In genomic region chr12:7677432-7677888, GRCh38 we compare ENCODE assay signal across 10 cellular contexts. TPM values are rescaled to one million over a fixed set of nuclear protein-coding genes. Genes with fewer than 3 reads are reported as not detected.
A peak's percentile ranks its signal among the peaks of the same experiment; 100 is the strongest.
DNase-seq lines count a peak whose midpoint lies in the region; ATAC-seq, FAIRE-seq and TF ChIP-seq lines count a peak whose summit lies in the region.
"Not testable (repeated sequence)": the region's sequence is repeated elsewhere in the genome, so short reads cannot be mapped to it uniquely, and the experiment has no call there.
"Had no signal": no experiment of that assay in that cellular context is flagged by ENCODE, and none has a peak within 500 bp of the region (broad histone marks: within the 10 kb centered on the region; RNA-seq: fewer than 3 reads in every experiment).

No MANE protein-coding gene starts in this region.

- dilution Hi-C loops in keratinocyte (cut with MboI; ENCODE audit: extremely low pct_ligation_motif_present, low sequenced_read_pairs): not testable (repeated sequence)

- H3K27ac ChIP-seq in OCI-LY1 (ENCODE audit: low read depth, low read length, poor library complexity, severe bottlenecking); keratinocyte (ENCODE audit: control insufficient read depth, insufficient read depth, low read length): not testable (repeated sequence)

- not testable (repeated sequence) for H3K36me3 ChIP-seq in OCI-LY1 (ENCODE audit: insufficient read depth, low read length); keratinocyte (ENCODE audit: control insufficient read depth in 2 of 2, extremely low read depth in 1 of 2, insufficient read depth in 2 of 2, low read length in 2 of 2)

- not testable (repeated sequence) for H3K27me3 Mint-ChIP-seq in activated CD8-positive, alpha-beta T cell treated with anti-CD3 and anti-CD28 coated beads for 36 hours

- POLR2A ChIA-PET in GM10248 (lab: Yijun Ruan, JAX): not testable (repeated sequence)
- POLR2A ChIA-PET in activated CD8-positive, alpha-beta T cell treated with anti-CD3 and anti-CD28 coated beads for 36 hours (lab: Charles Lee): interaction anchor here (0.6 kb wide), 1 partner anchor 270 kb away, joined by 3 read pairs; no protein-coding TSS in a partner anchor

- not testable (repeated sequence) for H3K27ac Mint-ChIP-seq in activated CD8-positive, alpha-beta T cell treated with anti-CD3 and anti-CD28 coated beads for 36 hours

- H3K4me1 ChIP-seq in OCI-LY1 (ENCODE audit: insufficient read depth, low read length, severe bottlenecking); keratinocyte (ENCODE audit: control insufficient read depth, extremely low read depth, insufficient read depth, low read length): not testable (repeated sequence)

- peak overlapping the region; percentile 56 for H3K4me3 Mint-ChIP-seq in activated CD8-positive, alpha-beta T cell treated with anti-CD3 and anti-CD28 coated beads for 36 hours

- not testable (repeated sequence) for H2AFZ ChIP-seq in OCI-LY1 (ENCODE audit: low read length); keratinocyte (ENCODE audit: control insufficient read depth, low read length)

- not testable (repeated sequence) for H4K20me1 ChIP-seq in OCI-LY1 (ENCODE audit: insufficient read depth, low read length); keratinocyte (ENCODE audit: control insufficient read depth, extremely low read depth, insufficient read depth, low read length)

- H3K79me2 ChIP-seq in OCI-LY1 (ENCODE audit: insufficient read depth, low read length); keratinocyte (ENCODE audit: control insufficient read depth, insufficient read depth, low read length): not testable (repeated sequence)

- FAIRE-seq in keratinocyte (lab: Jason Lieb, UNC): not testable (repeated sequence)

- peak; percentile 58 for ATAC-seq in activated CD8-positive, alpha-beta T cell treated with anti-CD3 and anti-CD28 coated beads for 36 hours

- intact Hi-C loops in activated CD8-positive, alpha-beta T cell treated with anti-CD3 and anti-CD28 coated beads for 36 hours (cut with micrococcal nuclease): loop anchor here (1.0 kb wide), 1 partner anchor 130 kb away; no protein-coding TSS in a partner anchor

- H3K4me3 ChIP-seq in OCI-LY1 (ENCODE audit: low read depth, low read length, poor library complexity, severe bottlenecking); keratinocyte (ENCODE audit: control insufficient read depth in 2 of 3, extremely low read depth in 1 of 3, insufficient read depth in 2 of 3, low read depth in 1 of 3, low read length in 3 of 3): not testable (repeated sequence)

- DNase-seq in AG09319 (ENCODE audit: extremely low read depth, low read depth); keratinocyte (ENCODE audit: low read depth, low spot score): not testable (repeated sequence)
- DNase-seq in GM10248 (ENCODE audit: extremely low spot score) (peak; percentile 59), Kasumi-1 (lab: John Stamatoyannopoulos, UW) (peak; percentile 94 to 95), dermis microvascular lymphatic vessel endothelial cell (ENCODE audit: low read depth in 2 of 2) (peak; percentile 81 to 90), retina (peak; percentile 10)
- peak; percentile 5 for DNase-seq in activated CD8-positive, alpha-beta T cell treated with anti-CD3 and anti-CD28 coated beads for 36 hours

- H3K9me1 ChIP-seq in keratinocyte (ENCODE audit: control insufficient read depth, extremely low read depth, insufficient read depth, low read length): not testable (repeated sequence)

- H3K9ac ChIP-seq in OCI-LY1 (ENCODE audit: low read length); keratinocyte (ENCODE audit: control insufficient read depth, extremely low read depth, insufficient read depth, low read length): not testable (repeated sequence)

- H3K9me3 ChIP-seq in OCI-LY1 (ENCODE audit: low read length); keratinocyte (ENCODE audit: control insufficient read depth, low read depth, low read length): not testable (repeated sequence)

- not testable (repeated sequence) for H3K4me1 Mint-ChIP-seq in activated CD8-positive, alpha-beta T cell treated with anti-CD3 and anti-CD28 coated beads for 36 hours (ENCODE audit: low read depth)

- not testable (repeated sequence) for H3F3A ChIP-seq in OCI-LY1 (ENCODE audit: insufficient read depth, low read length)

- CTCF ChIA-PET in GM10248 (lab: Yijun Ruan, JAX): interaction anchor here (1.6 kb wide), 1 partner anchor 11 kb away, joined by 4 read pairs; no protein-coding TSS in a partner anchor
- CTCF ChIA-PET in activated CD8-positive, alpha-beta T cell treated with anti-CD3 and anti-CD28 coated beads for 36 hours (lab: Charles Lee): interaction anchor here (1.0 to 2.9 kb wide), 6 partner anchors 18 to 130 kb away, joined by 3 to 33 read pairs (median 5); partner anchors contain the start of gene GDF3

- TF ChIP-seq CTCF in AG09319 (IDR thresholded peaks at IDR 0.05; ENCODE audit: low read depth, low read length) (peak; percentile 30), GM10248 (IDR thresholded peaks at IDR 0.05; ENCODE audit: control extremely low read depth, extremely low read depth, low read depth, missing control alignments) (peak; percentile 41), OCI-LY1 (IDR thresholded peaks at IDR 0.05; ENCODE audit: low read length) (peak; percentile 41), keratinocyte (optimal IDR thresholded peaks at IDR 0.05 in 1 of 3, IDR thresholded peaks at IDR 0.05 in 1 of 3, conservative IDR thresholded peaks at IDR 0.05 in 1 of 3; ENCODE audit: extremely low read depth in 1 of 3, insufficient read depth in 2 of 3, low read length in 3 of 3) (peak in 2 of 3 experiments; percentile 13 to 26)
- TF ChIP-seq CTCF in activated CD8-positive, alpha-beta T cell treated with anti-CD3 and anti-CD28 coated beads for 36 hours (IDR thresholded peaks at IDR 0.05): peak; percentile 54

- not testable (repeated sequence) for H3K27me3 ChIP-seq in OCI-LY1 (ENCODE audit: insufficient read depth, low read length); keratinocyte (ENCODE audit: control insufficient read depth, extremely low read depth, insufficient read depth, low read length)

- H3K4me2 ChIP-seq in OCI-LY1 (ENCODE audit: low read length); keratinocyte (ENCODE audit: control insufficient read depth, extremely low read depth, insufficient read depth, low read depth, low read length): not testable (repeated sequence)

- not testable (repeated sequence) for H3K9me3 Mint-ChIP-seq in activated CD8-positive, alpha-beta T cell treated with anti-CD3 and anti-CD28 coated beads for 36 hours

- not testable (repeated sequence) for H3K36me3 Mint-ChIP-seq in activated CD8-positive, alpha-beta T cell treated with anti-CD3 and anti-CD28 coated beads for 36 hours (ENCODE audit: low read depth)

- not testable (repeated sequence) for H3K9me2 ChIP-seq in OCI-LY1 (ENCODE audit: low read depth, low read length)

RNA-seq across cellular contexts. Expression of gene APOBEC1, which starts 11.8 kb away (rescaled TPM):
- total RNA-seq in activated CD8-positive, alpha-beta T cell treated with anti-CD3 and anti-CD28 coated beads for 36 hours: not detected
- not detected in 2 replicates for total RNA-seq in dermis microvascular lymphatic vessel endothelial cell
- not detected in 3 replicates for polyA plus RNA-seq in keratinocyte
- not detected for polyA plus RNA-seq in keratinocyte (2011; ENCODE audit: low read depth)
- polyA plus RNA-seq in keratinocyte (2011; cell fraction: cytosol; rRNA removed): not detected in 2 replicates
- not detected in 2 replicates for polyA plus RNA-seq in keratinocyte (2011; cell fraction: nucleus; rRNA removed)
- polyA plus RNA-seq in keratinocyte (2012; ENCODE audit: low replicate concordance): not detected in 2 replicates
- not detected in 3 replicates for polyA minus RNA-seq in keratinocyte
- polyA minus RNA-seq in keratinocyte (2011; cell fraction: cytosol; rRNA and poly(A)+ RNA removed): not detected
- polyA minus RNA-seq in keratinocyte (2011; cell fraction: nucleus; rRNA and poly(A)+ RNA removed): not detected in 2 replicates
- total RNA-seq: Right ventricle myocardium inferior had no signal
- polyA plus RNA-seq: IgD-negative memory B cell had no signal

RNA-seq across cellular contexts. Expression of gene GDF3, which starts 18.1 kb away (rescaled TPM):
- total RNA-seq in activated CD8-positive, alpha-beta T cell treated with anti-CD3 and anti-CD28 coated beads for 36 hours: not detected
- 0.51 and 1.0 TPM in 2 replicates for total RNA-seq in dermis microvascular lymphatic vessel endothelial cell
- polyA plus RNA-seq in keratinocyte: not detected in 3 replicates
- not detected for polyA plus RNA-seq in keratinocyte (2011; ENCODE audit: low read depth)
- not detected in 2 replicates for polyA plus RNA-seq in keratinocyte (2011; cell fraction: cytosol; rRNA removed)
- not detected in 2 replicates for polyA plus RNA-seq in keratinocyte (2011; cell fraction: nucleus; rRNA removed)
- polyA plus RNA-seq in keratinocyte (2012; ENCODE audit: low replicate concordance): not detected in 2 replicates
- not detected in 3 replicates for polyA minus RNA-seq in keratinocyte
- not detected for polyA minus RNA-seq in keratinocyte (2011; cell fraction: cytosol; rRNA and poly(A)+ RNA removed)
- polyA minus RNA-seq in keratinocyte (2011; cell fraction: nucleus; rRNA and poly(A)+ RNA removed): not detected in 2 replicates
- total RNA-seq: Right ventricle myocardium inferior had no signal
- polyA plus RNA-seq: IgD-negative memory B cell had no signal

RNA-seq across cellular contexts. Expression of gene DPPA3, which starts 33.8 kb away (rescaled TPM):
- total RNA-seq in activated CD8-positive, alpha-beta T cell treated with anti-CD3 and anti-CD28 coated beads for 36 hours: not detected
- not detected in 2 replicates for total RNA-seq in dermis microvascular lymphatic vessel endothelial cell
- polyA plus RNA-seq in keratinocyte: not detected in 3 replicates
- polyA plus RNA-seq in keratinocyte (2011; ENCODE audit: low read depth): not detected
- polyA plus RNA-seq in keratinocyte (2011; cell fraction: cytosol; rRNA removed): not detected in 2 replicates
- not detected in 2 replicates for polyA plus RNA-seq in keratinocyte (2011; cell fraction: nucleus; rRNA removed)
- not detected in 2 replicates for polyA plus RNA-seq in keratinocyte (2012; ENCODE audit: low replicate concordance)
- not detected in 3 replicates for polyA minus RNA-seq in keratinocyte
- polyA minus RNA-seq in keratinocyte (2011; cell fraction: cytosol; rRNA and poly(A)+ RNA removed): not detected
- not detected in 2 replicates for polyA minus RNA-seq in keratinocyte (2011; cell fraction: nucleus; rRNA and poly(A)+ RNA removed)
- total RNA-seq: Right ventricle myocardium inferior had no signal
- polyA plus RNA-seq: IgD-negative memory B cell had no signal
